8 cellular contexts compared by ENCODE assay signal in the genomic region with DNA sequence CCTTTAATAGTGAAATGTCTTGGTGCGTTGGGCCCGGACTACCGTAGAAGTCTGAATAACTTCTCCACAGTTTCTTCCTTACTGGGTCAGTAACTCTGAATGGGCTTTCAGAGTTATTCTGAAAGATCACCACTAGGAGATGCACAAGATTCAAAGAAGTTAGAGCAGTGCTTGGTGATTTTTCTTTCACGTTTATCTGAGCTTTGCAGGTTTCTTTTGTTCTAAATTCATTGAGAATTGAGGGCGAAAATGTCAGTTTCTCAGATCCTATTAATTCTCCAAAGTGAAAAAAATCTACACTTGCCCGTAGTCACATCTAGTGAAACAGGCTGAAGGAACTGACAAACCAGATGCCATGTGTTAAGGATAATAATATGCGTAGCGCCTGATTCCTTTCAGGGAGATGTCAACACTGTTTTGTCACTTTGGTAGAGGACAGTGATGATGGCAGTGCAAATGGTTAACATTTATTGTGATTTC.
DNase-seq lines count a peak whose midpoint lies in the region; ATAC-seq and TF ChIP-seq lines count a peak whose summit lies in the region.

No MANE protein-coding gene starts in this region.

- 0 out of 2 replicates have a peak, but pooled peaks cover 5% of the 10 kb centered on the region for H3K9me2 ChIP-seq in GM23338 (ENCODE audit: insufficient read depth)

- H3K4me2 ChIP-seq in GM23338 = no peak overlapping the region

- H3K9me3 ChIP-seq in WERI-Rb-1 (ENCODE audit: severe bottlenecking) (no peaks in the 10 kb centered on the region), psoas muscle (no peaks in the 10 kb centered on the region)

- H3K4me3 Mint-ChIP-seq in GM23338 (no peak overlapping the region), glutamatergic neuron (ENCODE audit: unreplicated experiment) (no peak overlapping the region)

- peak; percentile 95 for ATAC-seq in GM23338
- ATAC-seq in psoas muscle = peak; percentile 76 to 96 (median 83)
- no peak for ATAC-seq in GM21825 (IDR thresholded peaks at IDR 0.05; ENCODE audit: unreplicated experiment)

- H3K4me1 Mint-ChIP-seq in GM23338 = peaks cover 12% of the 10 kb centered on the region; the same call in 1 of the 3 replicates
- H3K4me1 Mint-ChIP-seq in glutamatergic neuron (ENCODE audit: low read depth, unreplicated experiment) = peaks cover 26% of the 10 kb centered on the region

- H3K36me3 Mint-ChIP-seq in GM23338 (ENCODE audit: low read depth) (no peaks in the 10 kb centered on the region; the same call in 2 of the 3 replicates), glutamatergic neuron (ENCODE audit: unreplicated experiment) (no peaks in the 10 kb centered on the region)

- H3K27me3 Mint-ChIP-seq in GM23338 (ENCODE audit: insufficient read depth, low read depth, poor library complexity) = no peaks in the 10 kb centered on the region
- H3K27me3 Mint-ChIP-seq in glutamatergic neuron (ENCODE audit: unreplicated experiment) = peaks cover 6% of the 10 kb centered on the region

- H3K4me1 ChIP-seq in GM23338 (ENCODE audit: insufficient read depth) = no peaks in the 10 kb centered on the region
- peaks cover 9% of the 10 kb centered on the region for H3K4me1 ChIP-seq in psoas muscle

- H3K4me3 ChIP-seq in GM23338 (no peak overlapping the region), WERI-Rb-1 (ENCODE audit: low read depth, low read length) (no peak overlapping the region), psoas muscle (no peak overlapping the region)

- no peaks in the 10 kb centered on the region for H4K20me1 ChIP-seq in GM23338 (replicated peaks; ENCODE audit: insufficient read depth)

- H3F3A ChIP-seq in GM23338 (replicated peaks; ENCODE audit: low read depth) = no peaks in the 10 kb centered on the region

- peak; percentile 87 to 92 for TF ChIP-seq CTCF in GM23338 (conservative IDR thresholded peaks at IDR 0.05; ENCODE audit: low read depth in 2 of 2)
- peak; percentile 87 for TF ChIP-seq CTCF in WERI-Rb-1 (IDR thresholded peaks at IDR 0.05; ENCODE audit: low read depth, low read length)
- peak; percentile 77 for TF ChIP-seq CTCF in glutamatergic neuron (IDR thresholded peaks at IDR 0.05; ENCODE audit: partially characterized antibody, unreplicated experiment)
- peak; percentile 88 for TF ChIP-seq CTCF in psoas muscle (IDR thresholded peaks at IDR 0.05)

- H2AFZ ChIP-seq in GM23338 = no peak overlapping the region

- H3K27me3 ChIP-seq in GM23338 (ENCODE audit: insufficient read depth) = no peaks in the 10 kb centered on the region
- no peaks in the 10 kb centered on the region for H3K27me3 ChIP-seq in WERI-Rb-1 (ENCODE audit: insufficient read depth, low read depth, severe bottlenecking)
- H3K27me3 ChIP-seq in psoas muscle (ENCODE audit: insufficient read depth in 3 of 3, low read length in 2 of 3) = no peaks in the 10 kb centered on the region

- no peak overlapping the region for H3K27ac ChIP-seq in GM23338 (ENCODE audit: low read depth)
- no peak overlapping the region for H3K27ac ChIP-seq in WERI-Rb-1
- peak overlapping the region; percentile 38 for H3K27ac ChIP-seq in psoas muscle

- peak; percentile 46 for DNase-seq in DMS 273 treated with DMSO at 0.1 percent for 48 hours (lab: John Stamatoyannopoulos, UW)
- peak; percentile 78 for DNase-seq in GM23338 (ENCODE audit: low spot score)
- peak; percentile 21 for DNase-seq in NCI-H2171 (lab: John Stamatoyannopoulos, UW)
- DNase-seq in WERI-Rb-1 = no peak
- DNase-seq in glutamatergic neuron = no peak
- no peak for DNase-seq in psoas muscle
- no peak for DNase-seq in activated CD4-positive, alpha-beta T cell treated with anti-CD3 and anti-CD28 coated beads for 1 hour

- intact Hi-C loops in psoas muscle (cut with DNase I) = loop anchor here (1.0 to 10.0 kb wide), 7 partner anchors 120 to 463 kb away; a partner anchor contains a TSS

- H3K27ac Mint-ChIP-seq in GM23338 (no peak overlapping the region), glutamatergic neuron (ENCODE audit: unreplicated experiment) (peak overlapping the region; percentile 59)

- no peaks in the 10 kb centered on the region for H3K79me2 ChIP-seq in GM23338 (replicated peaks; ENCODE audit: insufficient read depth)

- no peaks in the 10 kb centered on the region for H3K36me3 ChIP-seq in GM23338 (ENCODE audit: insufficient read depth)
- no peaks in the 10 kb centered on the region for H3K36me3 ChIP-seq in WERI-Rb-1
- H3K36me3 ChIP-seq in psoas muscle (ENCODE audit: insufficient read depth in 1 of 2, low read depth in 1 of 2) = no peaks in the 10 kb centered on the region

- WGBS in psoas muscle, 3 donors = 18 to 23% (median 19%) methylated on average over 8 of the region's 8 CpGs

- H3K9me3 Mint-ChIP-seq in GM23338 (no peaks in the 10 kb centered on the region), glutamatergic neuron (ENCODE audit: unreplicated experiment) (peaks cover 7% of the 10 kb centered on the region)

TF ChIP-seq in GM23338, 12 proteins besides CTCF, POLR2A, EP300 and RAD21:
- TF ChIP-seq CREB1 (CRISPR knock-in tag; IDR thresholded peaks at IDR 0.05; ENCODE audit: low read depth) (no peak), STAT1 (IDR thresholded peaks at IDR 0.05; ENCODE audit: unreplicated experiment) (no peak), ZNF114 (CRISPR knock-in tag; IDR thresholded peaks at IDR 0.05) (no peak), POLR2AphosphoS5 (IDR thresholded peaks at IDR 0.05; ENCODE audit: low read depth) (no peak), JUNB (IDR thresholded peaks at IDR 0.05; ENCODE audit: unreplicated experiment) (no peak), ZNF331 (CRISPR knock-in tag; IDR thresholded peaks at IDR 0.05; ENCODE audit: low read depth) (no peak), NANOG (IDR thresholded peaks at IDR 0.05; ENCODE audit: borderline replicate concordance) (peak; percentile 1; the same call in 1 of the 2 replicates)

Comparison
In these comparisons a context has a peak if more than half of its experiments do, and no peak if none do; other contexts are left out.
1. DNase-seq: peak in DMS 273 treated with DMSO at 0.1 percent for 48 hours (single experiment), GM23338 (single experiment) and NCI-H2171 (single experiment); none in WERI-Rb-1 (single experiment), glutamatergic neuron (single experiment), psoas muscle (0 of 2) and activated CD4-positive, alpha-beta T cell treated with anti-CD3 and anti-CD28 coated beads for 1 hour (single experiment).
2. Peak in every context shown above with its lines, with median percentiles within 50 percentile points of each other: CTCF ChIP-seq.